13 cellular contexts compared by ENCODE assay signal in genomic region chr1:168301664-168302320, GRCh38. TPM values are rescaled to one million over a fixed set of nuclear protein-coding genes. Genes with fewer than 3 reads are reported as not detected.
A peak's percentile ranks its signal among the peaks of the same experiment; 100 is the strongest.
DNase-seq lines count a peak whose midpoint lies in the region; ATAC-seq and TF ChIP-seq lines count a peak whose summit lies in the region.
"Had no signal": no experiment of that assay in that cellular context is flagged by ENCODE, and none has a peak within 500 bp of the region (broad histone marks: within the 10 kb centered on the region; RNA-seq: fewer than 3 reads in every experiment).

No MANE protein-coding gene starts in this region.

- H3K4me1 Mint-ChIP-seq in T-cell: no peaks in the 10 kb centered on the region
- H3K4me1 Mint-ChIP-seq: activated T-helper 17 cell treated with anti-CD3 and anti-CD28 coated beads, Interleukin-2, amount 50 U/mL, for 72 hours had no signal

- TF ChIP-seq EP300 in stomach (IDR thresholded peaks at IDR 0.05): no peak

- TF ChIP-seq POLR2A in stomach (IDR thresholded peaks at IDR 0.05): no peak

- no peaks in the 10 kb centered on the region for H3K4me1 ChIP-seq in mucosa of descending colon (ENCODE audit: low read depth)
- H3K4me1 ChIP-seq in ascending aorta: no peaks in the 10 kb centered on the region
- no peaks in the 10 kb centered on the region for H3K4me1 ChIP-seq in stomach
- H3K4me1 ChIP-seq: parathyroid adenoma, upper lobe of left lung had no signal

- H3K4me3 ChIP-seq in choroid plexus epithelial cell (ENCODE audit: low read depth, low read length) (no peak overlapping the region), mucosa of descending colon (no peak overlapping the region), ascending aorta (no peak overlapping the region), stomach (no peak overlapping the region)
- H3K4me3 ChIP-seq: upper lobe of left lung had no signal

- intact Hi-C loops in mucosa of descending colon (cut with DNase I, micrococcal nuclease): no loop called here
- intact Hi-C loops in ascending aorta (cut with DNase I): no loop called here
- intact Hi-C loops in stomach (cut with DNase I; ENCODE audit: low total_unique reads): no loop called here

- no peak overlapping the region for H3K4me3 Mint-ChIP-seq in T-cell
- H3K4me3 Mint-ChIP-seq: activated T-helper 17 cell treated with anti-CD3 and anti-CD28 coated beads, Interleukin-2, amount 50 U/mL, for 72 hours had no signal

- no peaks in the 10 kb centered on the region for H3K27me3 Mint-ChIP-seq in T-cell
- H3K27me3 Mint-ChIP-seq: activated T-helper 17 cell treated with anti-CD3 and anti-CD28 coated beads, Interleukin-2, amount 50 U/mL, for 72 hours had no signal

- CTCF ChIA-PET in T-cell (lab: Charles Lee): no interaction called here

- POLR2A ChIA-PET in T-cell (lab: Charles Lee): no interaction called here

- WGBS in stomach, 5 donors: 48 to 59% (median 56%) methylated on average over 3 of the region's 3 CpGs

- DNase-seq in ELR (ENCODE audit: low read depth) (peak; percentile 94), NCI-H69 (lab: John Stamatoyannopoulos, UW) (peak; percentile 43), choroid plexus epithelial cell (ENCODE audit: low read depth) (peak; percentile 60), mucosa of descending colon (peak in 1 of 3 donors; percentile 12), T-cell (no peak), ascending aorta (ENCODE audit: low spot score in 2 of 2) (no peak), DMS114 treated with DMSO at 0.1 percent for 48 hours (lab: John Stamatoyannopoulos, UW; ENCODE audit: unreplicated experiment) (no peak), stomach (no peak)
- DNase-seq: DND-41, GOT3, upper lobe of left lung had no signal

- H3K27me3 ChIP-seq in ascending aorta (no peaks in the 10 kb centered on the region), stomach (no peaks in the 10 kb centered on the region)
- H3K27me3 ChIP-seq: upper lobe of left lung had no signal

- H3K9me3 Mint-ChIP-seq in T-cell: no peaks in the 10 kb centered on the region
- H3K9me3 Mint-ChIP-seq: activated T-helper 17 cell treated with anti-CD3 and anti-CD28 coated beads, Interleukin-2, amount 50 U/mL, for 72 hours had no signal

- peaks cover 46% of the 10 kb centered on the region for H3K36me3 Mint-ChIP-seq in T-cell

- no peak overlapping the region for H3K27ac Mint-ChIP-seq in T-cell
- H3K27ac Mint-ChIP-seq: activated T-helper 17 cell treated with anti-CD3 and anti-CD28 coated beads, Interleukin-2, amount 50 U/mL, for 72 hours had no signal

- H3K36me3 ChIP-seq in mucosa of descending colon (ENCODE audit: low read depth) (no peaks in the 10 kb centered on the region), ascending aorta (peaks cover 0 to 7% of the 10 kb centered on the region in 2 donors), stomach (peaks cover 0 to 10% (median 2%) of the 10 kb centered on the region in 4 donors)

- ATAC-seq in mucosa of descending colon: peak; percentile 81
- no peak for ATAC-seq in T-cell (replicated peaks in 1 of 4)
- ATAC-seq: activated T-helper 17 cell treated with anti-CD3 and anti-CD28 coated beads, Interleukin-2, amount 50 U/mL, for 72 hours had no signal

- H3K27ac ChIP-seq in ascending aorta (no peak overlapping the region), stomach (no peak overlapping the region)
- H3K27ac ChIP-seq: parathyroid adenoma, upper lobe of left lung had no signal

- H3K9me3 ChIP-seq in mucosa of descending colon (no peaks in the 10 kb centered on the region), ascending aorta (no peaks in the 10 kb centered on the region), stomach (no peaks in the 10 kb centered on the region)
- H3K9me3 ChIP-seq: upper lobe of left lung had no signal

- no peak for TF ChIP-seq CTCF in choroid plexus epithelial cell (conservative IDR thresholded peaks at IDR 0.05; ENCODE audit: low read depth, low read length)
- TF ChIP-seq CTCF in mucosa of descending colon (IDR thresholded peaks at IDR 0.05): no peak
- no peak for TF ChIP-seq CTCF in ascending aorta (IDR thresholded peaks at IDR 0.05)
- TF ChIP-seq CTCF in stomach (IDR thresholded peaks at IDR 0.05): no peak

RNA-seq across cellular contexts. Expression of gene TBX19, which starts 21.1 kb away (rescaled TPM):
- total RNA-seq in mucosa of descending colon (1 to 10 TPM; 1.1 to 2.6 (median 2.3) TPM), T-cell (1 to 10 TPM; 2.8 to 3.9 (median 3.5) TPM), ascending aorta (0.64 TPM), stomach (1 to 10 TPM in 3 of 5 donors, not detected in 2; 1.3 to 2.9 (median 1.8) TPM)
- 1 to 10 TPM in 1 of 3 donors, under 1 TPM in 2; 0.61 to 1.1 (median 0.62) TPM for polyA plus RNA-seq in stomach

Comparison
In these comparisons a context has a peak if more than half of its experiments do, and no peak if none do; other contexts are left out.
1. DNase-seq: peak in ELR (single experiment), NCI-H69 (single experiment) and choroid plexus epithelial cell (single experiment); none in T-cell (0 of 34), ascending aorta (0 of 2), DMS114 treated with DMSO at 0.1 percent for 48 hours (single experiment) and stomach (single experiment).